ENCODE assay signal across 8 cellular contexts in the genomic region with DNA sequence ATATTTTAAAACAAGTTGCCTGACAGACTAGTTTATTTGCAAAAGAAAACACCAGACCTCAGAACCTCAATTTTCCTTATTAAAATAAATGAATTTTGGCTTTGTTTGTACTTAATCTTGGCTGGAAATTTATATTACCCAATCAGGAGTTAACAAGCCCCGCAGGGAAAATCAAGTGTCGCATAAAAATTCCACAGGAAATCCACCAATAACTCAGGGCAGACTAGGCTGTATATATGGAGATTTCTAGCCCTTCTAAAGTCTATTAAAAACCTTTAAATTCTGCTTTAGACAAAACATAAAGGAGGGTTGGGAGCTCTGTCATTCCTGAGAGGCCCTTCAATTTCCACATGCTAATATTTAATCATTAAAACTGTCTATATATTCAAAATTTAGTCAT.
"Had no signal": no experiment of that assay in that cellular context is flagged by ENCODE, and none has a peak within 500 bp of the region (broad histone marks: within the 10 kb centered on the region; RNA-seq: fewer than 3 reads in every experiment).

No MANE protein-coding gene starts in this region.

- ATAC-seq: GM23338, K562 had no signal

- DNase-seq: H9, HCEC 1CT, IMR-90 had no signal

- FAIRE-seq: H1, H54, HTR-8/SVneo, K562 had no signal

- H3K4me3 ChIP-seq: GM23338, K562 had no signal
